In the genomic region with DNA sequence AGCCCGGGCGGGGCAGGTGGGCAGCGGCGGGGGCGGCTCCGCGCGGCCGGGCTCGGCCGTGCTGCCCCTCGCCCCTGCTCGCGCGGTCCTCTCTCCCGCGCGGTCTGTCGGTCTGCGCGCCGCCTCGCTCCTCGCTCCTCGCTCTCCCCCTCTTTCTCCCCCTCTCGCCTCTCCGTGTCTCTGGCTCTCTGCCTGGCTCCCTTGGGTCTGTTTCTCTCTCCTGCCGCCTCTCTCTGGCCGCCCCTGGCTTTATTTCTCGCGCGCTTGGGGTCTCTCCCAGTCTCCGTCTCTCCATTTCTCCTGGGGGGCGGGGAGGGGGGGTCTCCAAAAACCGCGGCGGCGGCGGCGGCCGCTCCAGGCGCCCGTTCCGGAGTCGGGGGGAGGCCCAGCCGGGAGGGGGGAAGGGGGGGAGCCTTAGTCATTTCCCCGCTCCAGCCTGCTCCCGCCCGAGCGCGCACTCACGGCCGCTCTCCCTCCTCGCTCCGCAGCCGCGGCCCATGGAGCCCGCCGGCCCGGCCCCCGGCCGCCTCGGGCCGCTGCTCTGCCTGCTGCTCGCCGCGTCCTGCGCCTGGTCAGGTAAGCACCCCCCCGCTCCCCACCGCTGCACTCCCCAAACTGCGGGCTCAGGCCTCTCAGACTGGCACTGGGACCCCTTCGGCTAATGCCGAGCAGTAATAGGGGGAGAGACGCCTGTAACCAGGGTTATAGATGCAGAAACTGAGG, we compare ENCODE assay signal across 8 cellular contexts. TPM values are rescaled to one million over a fixed set of nuclear protein-coding genes. Genes with fewer than 3 reads are reported as not detected.
DNase-seq lines count a peak whose midpoint lies in the region; ATAC-seq and TF ChIP-seq lines count a peak whose summit lies in the region.

Gene SIRPA, plus strand, starts transcription at position 457 of the 723 bp plus-strand sequence. Its CDS starts 41 bp downstream, at position 498.

- peak within 1 kb of the TSS; percentile 92 for H3K27ac ChIP-seq in A673 (ENCODE audit: low read depth, low read length, poor library complexity, severe bottlenecking)
- H3K27ac ChIP-seq in breast epithelium, result peak within 1 kb of the TSS; percentile 93 to 99
- no peak within 1 kb of the TSS for H3K27ac ChIP-seq in iPS DF 6.9 (ENCODE audit: low read length)

- intact Hi-C loops in A673 (cut with micrococcal nuclease; ENCODE audit: unreplicated experiment) (no loop called here), breast epithelium (cut with DNase I; ENCODE audit: low total_unique reads) (loop anchor here (5.0 kb wide), 1 partner anchor 83 kb away; no protein-coding TSS in a partner anchor)

- peak; percentile 27 for TF ChIP-seq POLR2A in breast epithelium (IDR thresholded peaks at IDR 0.05)

- H3K27me3 ChIP-seq in A673 (replicated peaks; ENCODE audit: insufficient read depth, low read depth, low read length, poor library complexity) (no peaks in the 10 kb centered on the region), breast epithelium (no peaks in the 10 kb centered on the region), iPS DF 6.9 (ENCODE audit: control insufficient read depth, insufficient read depth, low read length) (peaks cover 20% of the 10 kb centered on the region; the same call in 1 of the 2 replicates)

- H3K4me3 ChIP-seq in A673 (ENCODE audit: low read depth, low read length, poor library complexity, severe bottlenecking), result peak within 1 kb of the TSS; percentile 88
- H3K4me3 ChIP-seq in GM08714 (ENCODE audit: low read length), result peak within 1 kb of the TSS; percentile 52
- peak within 1 kb of the TSS; percentile 82 to 88 (median 85) for H3K4me3 ChIP-seq in breast epithelium
- H3K4me3 ChIP-seq in iPS DF 6.9 (ENCODE audit: low read length), result peak within 1 kb of the TSS; percentile 34

- CTCF ChIA-PET in A673 (lab: Charles Lee), result interaction anchor here (1.1 kb wide), 1 partner anchor 93 kb away, joined by 4 read pairs; no protein-coding TSS in a partner anchor

- peak; percentile 84 for DNase-seq in A673 (ENCODE audit: low spot score)
- peak; percentile 87 for DNase-seq in NCI-H69 (lab: John Stamatoyannopoulos, UW)
- DNase-seq in breast epithelium (ENCODE audit: low spot score in 2 of 2), result peak in 1 of 2 donors; percentile 63
- no peak for DNase-seq in iPS DF 6.9 (ENCODE audit: low read depth, low spot score)
- DNase-seq in pulmonary artery endothelial cell (ENCODE audit: low read depth, low spot score), result no peak

- TF ChIP-seq CTCF in A673 (conservative IDR thresholded peaks at IDR 0.05; ENCODE audit: low read depth, low read length) (no peak), breast epithelium (IDR thresholded peaks at IDR 0.05) (no peak)

- POLR2A ChIA-PET in A673 (lab: Charles Lee; ENCODE audit: low non-redundant PET), result no interaction called here

- H3K36me3 ChIP-seq in A673 (ENCODE audit: insufficient read depth, low read length, poor library complexity, severe bottlenecking) (peaks cover 10% of the 10 kb centered on the region), breast epithelium (no peaks in the 10 kb centered on the region), iPS DF 6.9 (ENCODE audit: control insufficient read depth, insufficient read depth, low read length) (no peaks in the 10 kb centered on the region)

- WGBS in iPS DF 6.9 (ENCODE audit: insufficient coverage, insufficient read length), result no CpG with 5 or more reads among the region's 74 CpGs

- H3K4me1 ChIP-seq in A673 (ENCODE audit: insufficient read depth, low read length, poor library complexity, severe bottlenecking) (peaks cover 69% of the 10 kb centered on the region), breast epithelium (peaks cover 0 to 18% of the 10 kb centered on the region in 2 donors), iPS DF 6.9 (ENCODE audit: control insufficient read depth, insufficient read depth, low read length) (peaks cover 3% of the 10 kb centered on the region)

- BruUV-seq in A673 (replicated peaks; lab: Mats Ljungman, UMichigan), result no TSS peak

- H3K9me3 ChIP-seq in A673 (ENCODE audit: low read depth, low read length, poor library complexity, severe bottlenecking) (no peaks in the 10 kb centered on the region), breast epithelium (no peaks in the 10 kb centered on the region), iPS DF 6.9 (ENCODE audit: control insufficient read depth, insufficient read depth, low read length) (no peaks in the 10 kb centered on the region)

- no peak for ATAC-seq in HG02884 (IDR thresholded peaks at IDR 0.05; ENCODE audit: unreplicated experiment)
- no peak for ATAC-seq in HG03521 (IDR thresholded peaks at IDR 0.05; ENCODE audit: unreplicated experiment)

RNA-seq across cellular contexts. Expression of gene SIRPA, which starts in this region (rescaled TPM):
- total RNA-seq in A673 (2021), result 81.0 and 81.2 TPM in 2 replicates
- total RNA-seq in breast epithelium, result 10 to 100 TPM; 42.3 to 64.6 (median 53.9) TPM
- 14.5 and 25.3 TPM in 2 replicates for total RNA-seq in pulmonary artery endothelial cell

Comparison
In these comparisons a context has a peak if more than half of its experiments do, and no peak if none do; other contexts are left out.
1. DNase-seq: peak in A673 (single experiment) and NCI-H69 (single experiment); none in iPS DF 6.9 (single experiment) and pulmonary artery endothelial cell (single experiment).
2. H3K4me3 ChIP-seq: peak in every context shown above with its lines; median percentile 88 in A673; 85 in breast epithelium; 52 in GM08714; 34 in iPS DF 6.9.